ENCODE assay signal across 10 cellular contexts in genomic region chr9:33142531-33142930, GRCh38. TPM values are rescaled to one million over a fixed set of nuclear protein-coding genes. Genes with fewer than 3 reads are reported as not detected.
A peak's percentile ranks its signal among the peaks of the same experiment; 100 is the strongest.
DNase-seq lines count a peak whose midpoint lies in the region; ATAC-seq, FAIRE-seq and TF ChIP-seq lines count a peak whose summit lies in the region.
"Had no signal": no experiment of that assay in that cellular context is flagged by ENCODE, and none has a peak within 500 bp of the region (broad histone marks: within the 10 kb centered on the region; RNA-seq: fewer than 3 reads in every experiment).

No MANE protein-coding gene starts in this region.

- peak overlapping the region; percentile 79 for H3K4me3 Mint-ChIP-seq in memory B cell

- H3K36me3 ChIP-seq in DND-41 (ENCODE audit: insufficient read depth, low read length) (no peaks in the 10 kb centered on the region), Karpas-422 (ENCODE audit: insufficient read depth, low read length) (no peaks in the 10 kb centered on the region)
- H3K36me3 ChIP-seq: SJSA1 had no signal

- no peaks in the 10 kb centered on the region for H3K9me2 ChIP-seq in Karpas-422 (replicated peaks; ENCODE audit: insufficient read depth, low read length)

- peaks cover 62% of the 10 kb centered on the region for H3K4me1 Mint-ChIP-seq in memory B cell

- H3K9me3 ChIP-seq in DND-41 (ENCODE audit: insufficient read depth, low read length, severe bottlenecking), result no peaks in the 10 kb centered on the region
- H3K9me3 ChIP-seq in Karpas-422 (ENCODE audit: low read length), result no peaks in the 10 kb centered on the region
- H3K9me3 ChIP-seq: SJSA1 had no signal

- H3K27ac ChIP-seq in DND-41 (ENCODE audit: low read length) (no peak overlapping the region), Karpas-422 (ENCODE audit: low read length) (no peak overlapping the region)
- H3K27ac ChIP-seq: SJSA1 had no signal

- H3K27me3 ChIP-seq in DND-41 (ENCODE audit: insufficient read depth, low read length, poor library complexity) (no peaks in the 10 kb centered on the region), Karpas-422 (ENCODE audit: low read length) (no peaks in the 10 kb centered on the region)
- H3K27me3 ChIP-seq: SJSA1 had no signal

- peak overlapping the region; percentile 98 for H3K27ac Mint-ChIP-seq in memory B cell

- peaks cover 20% of the 10 kb centered on the region; the same call in 1 of the 2 replicates for H4K20me1 ChIP-seq in DND-41 (ENCODE audit: insufficient read depth, low read length)
- H4K20me1 ChIP-seq in Karpas-422 (ENCODE audit: insufficient read depth, low read depth, low read length), result peaks cover 31% of the 10 kb centered on the region

- H3K9me3 Mint-ChIP-seq in memory B cell, result no peaks in the 10 kb centered on the region

- intact Hi-C loops in left colon (cut with DNase I, micrococcal nuclease), result no loop called here

- H3K4me2 ChIP-seq in DND-41 (ENCODE audit: insufficient read depth, low read length) (no peak overlapping the region), Karpas-422 (ENCODE audit: low read depth, low read length, poor library complexity, severe bottlenecking) (no peak overlapping the region)

- FAIRE-seq in frontal cortex (lab: Jason Lieb, UNC) (no peak), urothelium cell line (lab: Jason Lieb, UNC) (no peak)

- ATAC-seq in DND-41 (ENCODE audit: insufficient read depth, low read depth) (peak; percentile 55; the same call in 1 of the 3 replicates), GM19455 (IDR thresholded peaks at IDR 0.05; ENCODE audit: unreplicated experiment) (peak; percentile 34), memory B cell (ENCODE audit: low read depth) (peak; percentile 37), left colon (no peak)

- H3K9ac ChIP-seq in DND-41 (ENCODE audit: low read depth, low read length), result no peak overlapping the region
- H3K9ac ChIP-seq in Karpas-422 (ENCODE audit: low read length), result no peak overlapping the region

- H3K4me3 ChIP-seq in DND-41 (ENCODE audit: low read depth in 1 of 2, low read length in 2 of 2) (no peak overlapping the region), NB4 (ENCODE audit: low read depth, low read length) (no peak overlapping the region), Karpas-422 (ENCODE audit: low read length) (no peak overlapping the region)
- H3K4me3 ChIP-seq: SJSA1 had no signal

- H3K27me3 Mint-ChIP-seq in memory B cell, result no peaks in the 10 kb centered on the region

- H3K36me3 Mint-ChIP-seq in memory B cell, result peaks cover 16% of the 10 kb centered on the region

- H3K4me1 ChIP-seq in DND-41 (ENCODE audit: insufficient read depth, low read length) (peaks cover 3% of the 10 kb centered on the region; the same call in 1 of the 2 replicates), Karpas-422 (ENCODE audit: low read length) (no peaks in the 10 kb centered on the region)
- H3K4me1 ChIP-seq: SJSA1 had no signal

- H3K79me2 ChIP-seq in DND-41 (ENCODE audit: insufficient read depth, low read length) (peaks cover 7% of the 10 kb centered on the region; the same call in 1 of the 2 replicates), Karpas-422 (ENCODE audit: low read length) (no peaks in the 10 kb centered on the region)

- TF ChIP-seq POLR2A in NB4 (IDR thresholded peaks at IDR 0.05; ENCODE audit: extremely low read depth, insufficient read length), result no peak

- DNase-seq in DND-41 (no peak), NB4 (ENCODE audit: low read depth) (peak; percentile 65), memory B cell (ENCODE audit: low spot score in 2 of 2) (no peak), Karpas-422 (no peak), frontal cortex (ENCODE audit: low spot score in 2 of 2) (no peak), left colon (no peak), urothelium cell line (ENCODE audit: low spot score) (no peak)
- DNase-seq: NCI-H1694 treated with DMSO at 0.1 percent for 48 hours had no signal

- TF ChIP-seq CTCF in DND-41 (IDR thresholded peaks at IDR 0.05; ENCODE audit: borderline replicate concordance, extremely low read depth, low read length, poor library complexity, severe bottlenecking) (no peak), NB4 (IDR thresholded peaks at IDR 0.05; ENCODE audit: low read depth, low read length) (no peak)

- H2AFZ ChIP-seq in DND-41 (ENCODE audit: low read depth, low read length) (no peak overlapping the region), Karpas-422 (ENCODE audit: low read length) (no peak overlapping the region)

RNA-seq across cellular contexts. Expression of gene B4GALT1, which starts 24.6 kb away (rescaled TPM):
- 4.0 and 6.9 TPM in 2 replicates for total RNA-seq in Karpas-422 (2014; rRNA removed; shearing (Covaris generic); ENCODE audit: low replicate concordance)
- 0.82 TPM for total RNA-seq in frontal cortex
- 100 to 1,000 TPM; 106 to 115 TPM for total RNA-seq in left colon

Comparison
In these comparisons a context has a peak if more than half of its experiments do, and no peak if none do; other contexts are left out.
1. RNA of gene B4GALT1, which starts 24.6 kb away (total RNA-seq): 106 to 115 TPM in left colon; 4.0 to 6.9 TPM in Karpas-422 and 0.82 TPM in frontal cortex (single experiment); every median in the first group is over 10 times any median in the second.